In the genomic region with DNA sequence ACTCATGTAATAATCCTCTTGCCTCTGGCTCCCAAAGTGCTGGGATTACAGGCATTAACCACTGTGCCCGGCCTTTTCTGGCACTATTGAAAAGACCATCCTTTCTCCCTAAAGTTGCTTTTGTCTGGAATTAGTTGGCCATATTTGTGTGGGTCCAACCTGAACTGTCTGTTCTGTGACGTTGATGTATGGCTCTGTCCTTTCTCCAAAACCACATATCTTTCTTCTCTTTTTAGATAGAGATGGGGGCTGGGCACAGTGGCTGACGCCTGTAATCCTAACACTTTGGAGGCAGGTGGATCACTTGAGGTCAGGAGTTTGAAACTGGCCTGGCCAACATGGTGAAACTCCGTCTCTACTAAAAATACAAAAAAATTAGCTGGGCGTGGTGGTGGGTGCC, we compare ENCODE assay signal across 1 cellular context.
TF ChIP-seq lines count a peak whose summit lies in the region.

No MANE protein-coding gene starts in this region.

TF ChIP-seq in K562, 482 proteins besides CTCF, POLR2A, EP300 and RAD21:
- TF ChIP-seq JUND (IDR thresholded peaks at IDR 0.05; ENCODE audit: borderline replicate concordance, low read depth, low read length): no peak
- peak; percentile 16; the same call in 1 of the 3 replicates for TF ChIP-seq JUND (tag; IDR thresholded peaks at IDR 0.05; ENCODE audit: borderline replicate concordance, low read depth, low read length)
- TF ChIP-seq, protein P1, sequence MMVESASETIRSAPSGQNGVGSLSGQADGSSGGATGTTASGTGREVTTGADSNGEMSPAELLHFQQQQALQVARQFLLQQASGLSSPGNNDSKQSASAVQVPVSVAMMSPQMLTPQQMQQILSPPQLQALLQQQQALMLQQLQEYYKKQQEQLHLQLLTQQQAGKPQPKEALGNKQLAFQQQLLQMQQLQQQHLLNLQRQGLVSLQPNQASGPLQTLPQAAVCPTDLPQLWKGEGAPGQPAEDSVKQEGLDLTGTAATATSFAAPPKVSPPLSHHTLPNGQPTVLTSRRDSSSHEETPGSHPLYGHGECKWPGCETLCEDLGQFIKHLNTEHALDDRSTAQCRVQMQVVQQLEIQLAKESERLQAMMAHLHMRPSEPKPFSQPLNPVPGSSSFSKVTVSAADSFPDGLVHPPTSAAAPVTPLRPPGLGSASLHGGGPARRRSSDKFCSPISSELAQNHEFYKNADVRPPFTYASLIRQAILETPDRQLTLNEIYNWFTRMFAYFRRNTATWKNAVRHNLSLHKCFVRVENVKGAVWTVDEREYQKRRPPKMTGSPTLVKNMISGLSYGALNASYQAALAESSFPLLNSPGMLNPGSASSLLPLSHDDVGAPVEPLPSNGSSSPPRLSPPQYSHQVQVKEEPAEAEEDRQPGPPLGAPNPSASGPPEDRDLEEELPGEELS (CRISPR knock-in tag; IDR thresholded peaks at IDR 0.05; ENCODE audit: borderline replicate concordance): no peak
- no peak for TF ChIP-seq NCOA6 (IDR thresholded peaks at IDR 0.05)
- TF ChIP-seq KHSRP (IDR thresholded peaks at IDR 0.05): no peak
- TF ChIP-seq, protein P2, sequence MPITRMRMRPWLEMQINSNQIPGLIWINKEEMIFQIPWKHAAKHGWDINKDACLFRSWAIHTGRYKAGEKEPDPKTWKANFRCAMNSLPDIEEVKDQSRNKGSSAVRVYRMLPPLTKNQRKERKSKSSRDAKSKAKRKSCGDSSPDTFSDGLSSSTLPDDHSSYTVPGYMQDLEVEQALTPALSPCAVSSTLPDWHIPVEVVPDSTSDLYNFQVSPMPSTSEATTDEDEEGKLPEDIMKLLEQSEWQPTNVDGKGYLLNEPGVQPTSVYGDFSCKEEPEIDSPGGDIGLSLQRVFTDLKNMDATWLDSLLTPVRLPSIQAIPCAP (CRISPR knock-in tag; IDR thresholded peaks at IDR 0.05; ENCODE audit: borderline replicate concordance): no peak
- no peak for TF ChIP-seq ZNF57 (CRISPR knock-in tag; IDR thresholded peaks at IDR 0.05)
- TF ChIP-seq AFF1 (IDR thresholded peaks at IDR 0.05; ENCODE audit: low read depth in 1 of 2, partially characterized antibody in 2 of 2): no peak
- peak; percentile 98 for TF ChIP-seq MEIS2 (IDR thresholded peaks at IDR 0.05; ENCODE audit: partially characterized antibody)
- TF ChIP-seq ATF1 (CRISPR knock-in tag; IDR thresholded peaks at IDR 0.05): no peak
- 0 out of 2 replicates have a peak, but pooled peaks have one; percentile 9 for TF ChIP-seq ATF1 (tag; IDR thresholded peaks at IDR 0.05)
- 0 out of 2 replicates have a peak, but pooled peaks have one; percentile 35 for TF ChIP-seq SOX6 (IDR thresholded peaks at IDR 0.05)
- no peak for TF ChIP-seq XRCC4 (IDR thresholded peaks at IDR 0.05; ENCODE audit: extremely low read depth, insufficient read depth, insufficient read length)
- TF ChIP-seq ESRRA (IDR thresholded peaks at IDR 0.05; ENCODE audit: borderline replicate concordance, low read depth): peak; percentile 60; the same call in 1 of the 2 replicates
- TF ChIP-seq, protein P3, sequence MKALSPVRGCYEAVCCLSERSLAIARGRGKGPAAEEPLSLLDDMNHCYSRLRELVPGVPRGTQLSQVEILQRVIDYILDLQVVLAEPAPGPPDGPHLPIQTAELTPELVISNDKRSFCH (CRISPR knock-in tag; IDR thresholded peaks at IDR 0.05): no peak
- TF ChIP-seq, protein P3 (tag; IDR thresholded peaks at IDR 0.05): peak; percentile 33; the same call in 1 of the 2 replicates
- no peak for TF ChIP-seq SIN3B (IDR thresholded peaks at IDR 0.05; ENCODE audit: low read depth)
- TF ChIP-seq, protein P4, sequence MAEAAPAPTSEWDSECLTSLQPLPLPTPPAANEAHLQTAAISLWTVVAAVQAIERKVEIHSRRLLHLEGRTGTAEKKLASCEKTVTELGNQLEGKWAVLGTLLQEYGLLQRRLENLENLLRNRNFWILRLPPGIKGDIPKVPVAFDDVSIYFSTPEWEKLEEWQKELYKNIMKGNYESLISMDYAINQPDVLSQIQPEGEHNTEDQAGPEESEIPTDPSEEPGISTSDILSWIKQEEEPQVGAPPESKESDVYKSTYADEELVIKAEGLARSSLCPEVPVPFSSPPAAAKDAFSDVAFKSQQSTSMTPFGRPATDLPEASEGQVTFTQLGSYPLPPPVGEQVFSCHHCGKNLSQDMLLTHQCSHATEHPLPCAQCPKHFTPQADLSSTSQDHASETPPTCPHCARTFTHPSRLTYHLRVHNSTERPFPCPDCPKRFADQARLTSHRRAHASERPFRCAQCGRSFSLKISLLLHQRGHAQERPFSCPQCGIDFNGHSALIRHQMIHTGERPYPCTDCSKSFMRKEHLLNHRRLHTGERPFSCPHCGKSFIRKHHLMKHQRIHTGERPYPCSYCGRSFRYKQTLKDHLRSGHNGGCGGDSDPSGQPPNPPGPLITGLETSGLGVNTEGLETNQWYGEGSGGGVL (CRISPR knock-in tag; IDR thresholded peaks at IDR 0.05): no peak
- TF ChIP-seq PBX2 (CRISPR knock-in tag; IDR thresholded peaks at IDR 0.05; ENCODE audit: low read depth): peak; percentile 38
- peak; percentile 84 for TF ChIP-seq PBX2 (tag; conservative IDR thresholded peaks at IDR 0.05; ENCODE audit: low read depth)
- TF ChIP-seq RCOR1 (IDR thresholded peaks at IDR 0.05; ENCODE audit: borderline replicate concordance in 1 of 2, low read depth in 2 of 2, low read length in 2 of 2): 0 out of 4 replicates have a peak, but pooled peaks of 1 of the 2 experiments have one; percentile 18
- peak; percentile 63; the same call in 1 of the 2 replicates for TF ChIP-seq CTBP1 (IDR thresholded peaks at IDR 0.05; ENCODE audit: borderline replicate concordance)
- TF ChIP-seq HIVEP1 (CRISPR knock-in tag; IDR thresholded peaks at IDR 0.05): no peak
- peak; percentile 30; the same call in 1 of the 2 replicates for TF ChIP-seq TCF3 (CRISPR knock-in tag; IDR thresholded peaks at IDR 0.05)
- peak; percentile 93 for TF ChIP-seq PKNOX1 (IDR thresholded peaks at IDR 0.05)
- no peak for TF ChIP-seq ZNF586 (CRISPR knock-in tag; conservative IDR thresholded peaks at IDR 0.05)
- TF ChIP-seq, protein P5, sequence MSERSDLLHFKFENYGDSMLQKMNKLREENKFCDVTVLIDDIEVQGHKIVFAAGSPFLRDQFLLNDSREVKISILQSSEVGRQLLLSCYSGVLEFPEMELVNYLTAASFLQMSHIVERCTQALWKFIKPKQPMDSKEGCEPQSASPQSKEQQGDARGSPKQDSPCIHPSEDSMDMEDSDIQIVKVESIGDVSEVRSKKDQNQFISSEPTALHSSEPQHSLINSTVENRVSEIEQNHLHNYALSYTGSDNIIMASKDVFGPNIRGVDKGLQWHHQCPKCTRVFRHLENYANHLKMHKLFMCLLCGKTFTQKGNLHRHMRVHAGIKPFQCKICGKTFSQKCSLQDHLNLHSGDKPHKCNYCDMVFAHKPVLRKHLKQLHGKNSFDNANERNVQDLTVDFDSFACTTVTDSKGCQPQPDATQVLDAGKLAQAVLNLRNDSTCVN (CRISPR knock-in tag; IDR thresholded peaks at IDR 0.05): no peak
- TF ChIP-seq, protein P6, sequence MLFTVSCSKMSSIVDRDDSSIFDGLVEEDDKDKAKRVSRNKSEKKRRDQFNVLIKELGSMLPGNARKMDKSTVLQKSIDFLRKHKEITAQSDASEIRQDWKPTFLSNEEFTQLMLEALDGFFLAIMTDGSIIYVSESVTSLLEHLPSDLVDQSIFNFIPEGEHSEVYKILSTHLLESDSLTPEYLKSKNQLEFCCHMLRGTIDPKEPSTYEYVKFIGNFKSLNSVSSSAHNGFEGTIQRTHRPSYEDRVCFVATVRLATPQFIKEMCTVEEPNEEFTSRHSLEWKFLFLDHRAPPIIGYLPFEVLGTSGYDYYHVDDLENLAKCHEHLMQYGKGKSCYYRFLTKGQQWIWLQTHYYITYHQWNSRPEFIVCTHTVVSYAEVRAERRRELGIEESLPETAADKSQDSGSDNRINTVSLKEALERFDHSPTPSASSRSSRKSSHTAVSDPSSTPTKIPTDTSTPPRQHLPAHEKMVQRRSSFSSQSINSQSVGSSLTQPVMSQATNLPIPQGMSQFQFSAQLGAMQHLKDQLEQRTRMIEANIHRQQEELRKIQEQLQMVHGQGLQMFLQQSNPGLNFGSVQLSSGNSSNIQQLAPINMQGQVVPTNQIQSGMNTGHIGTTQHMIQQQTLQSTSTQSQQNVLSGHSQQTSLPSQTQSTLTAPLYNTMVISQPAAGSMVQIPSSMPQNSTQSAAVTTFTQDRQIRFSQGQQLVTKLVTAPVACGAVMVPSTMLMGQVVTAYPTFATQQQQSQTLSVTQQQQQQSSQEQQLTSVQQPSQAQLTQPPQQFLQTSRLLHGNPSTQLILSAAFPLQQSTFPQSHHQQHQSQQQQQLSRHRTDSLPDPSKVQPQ (CRISPR knock-in tag; IDR thresholded peaks at IDR 0.05; ENCODE audit: borderline replicate concordance): no peak
- no peak for TF ChIP-seq MAZ (CRISPR knock-in tag; conservative IDR thresholded peaks at IDR 0.05 in 1 of 2, IDR thresholded peaks at IDR 0.05 in 1 of 2)
- TF ChIP-seq MECOM (CRISPR knock-in tag; IDR thresholded peaks at IDR 0.05): peak; percentile 42; the same call in 1 of the 2 replicates
- TF ChIP-seq L3MBTL2 (IDR thresholded peaks at IDR 0.05): peak; percentile 71
- TF ChIP-seq ARID1B (IDR thresholded peaks at IDR 0.05): peak; percentile 33
